1 cellular context compared by ENCODE assay signal in the genomic region with DNA sequence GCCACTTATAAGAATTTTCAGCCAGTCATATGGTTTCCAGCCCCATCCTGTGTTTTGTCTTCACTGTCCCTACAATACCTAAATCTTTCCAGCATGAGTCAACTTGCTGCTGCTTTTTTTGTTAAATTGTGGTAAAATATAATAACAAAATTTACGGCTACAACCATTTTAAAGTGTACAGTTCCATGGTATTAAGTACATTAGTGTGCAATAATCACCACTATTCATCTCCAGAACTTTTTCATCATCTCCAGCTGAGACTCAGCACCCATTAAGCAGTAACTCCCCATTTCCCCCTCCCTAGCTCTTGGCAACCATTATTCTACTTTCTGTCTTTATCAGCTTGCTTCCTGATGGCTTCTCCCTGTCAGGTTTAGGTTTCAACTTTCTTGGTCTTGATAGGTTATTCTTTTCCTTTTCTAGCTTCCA.
TF ChIP-seq lines count a peak whose summit lies in the region.

No MANE protein-coding gene starts in this region.

TF ChIP-seq in endothelial cell of umbilical vein, 7 proteins besides CTCF, POLR2A, EP300 and RAD21 (continued from another document):
- TF ChIP-seq POLR2AphosphoS5 (IDR thresholded peaks at IDR 0.05; ENCODE audit: insufficient read depth, low read depth, low read length): no peak
- TF ChIP-seq JUN (IDR thresholded peaks at IDR 0.05; ENCODE audit: borderline replicate concordance, insufficient read depth, insufficient read length, low read depth): no peak
- TF ChIP-seq, protein P1, sequence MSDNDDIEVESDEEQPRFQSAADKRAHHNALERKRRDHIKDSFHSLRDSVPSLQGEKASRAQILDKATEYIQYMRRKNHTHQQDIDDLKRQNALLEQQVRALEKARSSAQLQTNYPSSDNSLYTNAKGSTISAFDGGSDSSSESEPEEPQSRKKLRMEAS (IDR thresholded peaks at IDR 0.05; ENCODE audit: insufficient read depth, insufficient read length): no peak
- no peak for TF ChIP-seq GATA2 (IDR thresholded peaks at IDR 0.05; ENCODE audit: insufficient read depth, insufficient read length, low read depth, low read length)
